ENCODE assay signal across 1 cellular context in genomic region chr15:80151576-80151975, GRCh38.
TF ChIP-seq lines count a peak whose summit lies in the region.

No MANE protein-coding gene starts in this region.

TF ChIP-seq in SK-N-SH, 30 proteins besides CTCF, POLR2A, EP300 and RAD21 (continued from another document):
- TF ChIP-seq PBX3 (IDR thresholded peaks at IDR 0.05) (no peak), ELF1 (IDR thresholded peaks at IDR 0.05) (no peak), TCF12 (IDR thresholded peaks at IDR 0.05) (no peak), NRF1 (IDR thresholded peaks at IDR 0.05; ENCODE audit: low read depth, low read length) (no peak), USF1 (IDR thresholded peaks at IDR 0.05; ENCODE audit: borderline replicate concordance, low read depth) (no peak), TEAD4 (IDR thresholded peaks at IDR 0.05; ENCODE audit: borderline replicate concordance, insufficient read depth) (no peak), GATA2 (CRISPR knock-in tag; IDR thresholded peaks at IDR 0.05) (no peak), REST (IDR thresholded peaks at IDR 0.05; ENCODE audit: low read depth, low read length) (no peak)
